In the genomic region with DNA sequence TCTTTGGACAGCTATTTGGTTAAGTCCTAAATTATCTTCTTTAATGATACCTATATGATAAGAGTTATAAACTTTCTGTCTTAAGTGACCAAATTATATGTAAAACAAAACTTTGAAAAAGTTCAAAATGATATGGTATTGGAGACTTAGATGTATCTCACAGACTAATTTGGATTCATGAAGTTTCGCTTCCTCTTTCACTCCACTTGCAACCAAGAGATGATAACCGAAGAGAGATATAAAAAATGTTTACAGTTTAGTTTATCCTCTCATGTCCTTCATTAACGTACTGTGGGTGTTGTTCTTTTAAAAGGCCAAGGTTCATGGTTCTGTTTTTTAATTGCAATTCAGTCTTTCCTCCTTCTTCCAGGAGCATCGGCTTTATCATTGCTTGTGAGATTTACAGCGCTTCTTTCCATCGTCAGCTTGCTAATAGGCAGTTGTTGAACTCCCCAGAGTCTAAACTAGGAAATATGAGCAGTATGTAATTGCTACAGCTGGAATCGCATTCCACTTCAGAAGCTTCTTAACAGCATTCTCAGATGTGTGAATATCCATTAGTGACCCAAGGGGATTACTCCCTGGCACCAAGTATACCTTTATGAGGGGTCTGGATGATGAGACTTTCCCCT, we compare ENCODE assay signal across 8 cellular contexts.
A peak's percentile ranks its signal among the peaks of the same experiment; 100 is the strongest.
DNase-seq lines count a peak whose midpoint lies in the region; ATAC-seq and TF ChIP-seq lines count a peak whose summit lies in the region.
"Had no signal": no experiment of that assay in that cellular context is flagged by ENCODE, and none has a peak within 500 bp of the region (broad histone marks: within the 10 kb centered on the region; RNA-seq: fewer than 3 reads in every experiment).

No MANE protein-coding gene starts in this region.

- H3K27ac ChIP-seq in PC-9 (no peak overlapping the region), mammary epithelial cell (ENCODE audit: insufficient read depth, low read depth, low read length) (no peak overlapping the region)

- no peaks in the 10 kb centered on the region for H3K79me2 ChIP-seq in PC-9 (ENCODE audit: low read depth)
- H3K79me2 ChIP-seq in mammary epithelial cell (ENCODE audit: insufficient read depth, low read length) = no peaks in the 10 kb centered on the region

- WGBS in mammary epithelial cell (ENCODE audit: low coverage, missing lambda C conversion rate) = 70% methylated on average over 7 of the region's 7 CpGs

- no peaks in the 10 kb centered on the region for H3K27me3 ChIP-seq in PC-9 (ENCODE audit: insufficient read depth, low read depth)
- no peaks in the 10 kb centered on the region for H3K27me3 ChIP-seq in mammary epithelial cell (ENCODE audit: insufficient read depth, low read length)

- H3K4me3 ChIP-seq in PC-9 (no peak overlapping the region), mammary epithelial cell (replicated peaks in 1 of 3; ENCODE audit: insufficient read depth in 1 of 3, low read depth in 2 of 3, low read length in 3 of 3) (no peak overlapping the region)

- H3K4me3 Mint-ChIP-seq in naive B cell = peak overlapping the region; percentile 4 to 78 (median 52)
- H3K4me3 Mint-ChIP-seq: memory B cell had no signal

- no peak overlapping the region for H3K4me2 ChIP-seq in PC-9
- no peak overlapping the region for H3K4me2 ChIP-seq in mammary epithelial cell (ENCODE audit: insufficient read depth, low read depth, low read length)

- BruUV-seq in PC-9 (replicated peaks; lab: Mats Ljungman, UMichigan) (no TSS peak), mammary epithelial cell (replicated peaks; lab: Mats Ljungman, UMichigan) (no TSS peak)

- H4K20me1 ChIP-seq in PC-9 (ENCODE audit: insufficient read depth) = no peaks in the 10 kb centered on the region
- H4K20me1 ChIP-seq in mammary epithelial cell (ENCODE audit: insufficient read depth, low read length) = no peaks in the 10 kb centered on the region

- H3F3A ChIP-seq in PC-9 (ENCODE audit: insufficient read depth, low read depth) = no peaks in the 10 kb centered on the region

- H3K36me3 Mint-ChIP-seq in naive B cell = no peaks in the 10 kb centered on the region
- H3K36me3 Mint-ChIP-seq: memory B cell had no signal

- H3K27ac Mint-ChIP-seq in naive B cell = peak overlapping the region in 2 of 6 donors; percentile 3 to 82
- H3K27ac Mint-ChIP-seq: memory B cell had no signal

- intact Hi-C loops in PC-9 (cut with micrococcal nuclease; ENCODE audit: unreplicated experiment) (no loop called here), mammary epithelial cell (cut with micrococcal nuclease) (no loop called here)

- H3K9ac ChIP-seq in mammary epithelial cell (ENCODE audit: insufficient read depth, low read length) = no peak overlapping the region

- no peaks in the 10 kb centered on the region for H3K27me3 Mint-ChIP-seq in naive B cell
- H3K27me3 Mint-ChIP-seq: memory B cell had no signal

- H2AFZ ChIP-seq in PC-9 (no peak overlapping the region), mammary epithelial cell (ENCODE audit: low read depth, low read length) (no peak overlapping the region)

- DNase-seq in OCI-M1 (lab: John Stamatoyannopoulos, UW) = peak; percentile 25
- DNase-seq in naive B cell = peak; percentile 7
- DNase-seq in PC-9 = no peak
- no peak for DNase-seq in mammary epithelial cell
- no peak for DNase-seq in cortex of kidney (lab: John Stamatoyannopoulos, UW)

- in situ Hi-C loops in mammary epithelial cell (cut with MboI; ENCODE audit: low sequenced_read_pairs in 2 of 2) = no loop called here

- CTCF ChIA-PET in PC-9 (lab: Charles Lee) (no interaction called here), mammary epithelial cell (lab: Charles Lee; ENCODE audit: low non-redundant PET) (no interaction called here)

- POLR2A ChIA-PET in PC-9 (lab: Charles Lee; ENCODE audit: unreplicated experiment) = no interaction called here

- no peak for TF ChIP-seq CTCF in PC-9 (conservative IDR thresholded peaks at IDR 0.05)
- no peak for TF ChIP-seq CTCF in mammary epithelial cell (conservative IDR thresholded peaks at IDR 0.05 in 1 of 2, IDR thresholded peaks at IDR 0.05 in 1 of 2; ENCODE audit: extremely low read depth in 1 of 2, insufficient read depth in 1 of 2, low read depth in 1 of 2, low read length in 2 of 2)

- ATAC-seq in GM19397 (IDR thresholded peaks at IDR 0.05; ENCODE audit: unreplicated experiment) (peak; percentile 49), HG03103 (IDR thresholded peaks at IDR 0.05; ENCODE audit: low read depth, unreplicated experiment) (peak; percentile 77), naive B cell (ENCODE audit: low read depth in 2 of 2) (peak; percentile 45 to 72)

- H3K9me3 Mint-ChIP-seq in naive B cell = peaks cover 0 to 4% (median 0%) of the 10 kb centered on the region in 7 donors

- no peaks in the 10 kb centered on the region; the same call in 1 of the 2 replicates for H3K9me3 ChIP-seq in PC-9 (ENCODE audit: insufficient read depth, low read depth)
- no peaks in the 10 kb centered on the region for H3K9me3 ChIP-seq in mammary epithelial cell (replicated peaks; ENCODE audit: insufficient read depth, low read length)

- H3K4me1 ChIP-seq in PC-9 (replicated peaks; ENCODE audit: insufficient read depth) (no peaks in the 10 kb centered on the region), mammary epithelial cell (ENCODE audit: insufficient read depth, low read length) (no peaks in the 10 kb centered on the region)

- H3K36me3 ChIP-seq in PC-9 (ENCODE audit: low read depth) = no peaks in the 10 kb centered on the region
- no peaks in the 10 kb centered on the region for H3K36me3 ChIP-seq in mammary epithelial cell (ENCODE audit: insufficient read depth, low read length)

- dilution Hi-C loops in mammary epithelial cell (cut with HindIII; ENCODE audit: low sequenced_read_pairs) = no loop called here

- peaks cover 11 to 13% (median 12%) of the 10 kb centered on the region in 3 donors for H3K4me1 Mint-ChIP-seq in naive B cell
- H3K4me1 Mint-ChIP-seq: memory B cell had no signal

- H3K9me2 ChIP-seq in PC-9 (ENCODE audit: insufficient read depth) = no peaks in the 10 kb centered on the region

Comparison
In these comparisons a context has a peak if more than half of its experiments do, and no peak if none do; other contexts are left out.
1. DNase-seq: peak in OCI-M1 (single experiment) and naive B cell (single experiment); none in PC-9 (0 of 2), mammary epithelial cell (single experiment) and cortex of kidney (single experiment).
2. Peak in every context shown above with its lines, with median percentiles within 50 percentile points of each other: ATAC-seq.